In the genomic region with DNA sequence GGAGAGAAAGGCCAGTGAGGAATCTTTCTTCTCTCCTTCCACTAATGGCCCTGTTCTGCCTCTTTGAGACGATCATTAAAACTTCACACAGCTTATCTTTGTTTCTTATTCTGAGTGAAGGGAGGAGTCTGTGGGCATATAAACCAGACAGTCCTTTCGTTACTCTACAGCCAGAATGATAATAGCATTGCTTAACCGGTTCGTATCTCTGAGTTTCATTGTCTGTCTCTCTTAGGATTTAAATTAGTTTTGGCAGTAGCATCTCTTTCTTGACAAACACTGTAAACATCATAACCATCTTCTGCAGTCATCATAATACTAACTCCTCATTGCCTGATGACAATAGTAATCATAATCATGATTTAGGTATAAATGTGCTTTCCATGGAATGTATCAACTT, we compare ENCODE assay signal across 3 cellular contexts.
TF ChIP-seq lines count a peak whose summit lies in the region.

No MANE protein-coding gene starts in this region.

TF ChIP-seq in A549, 52 proteins besides CTCF, POLR2A, EP300 and RAD21:
- TF ChIP-seq NFE2L2 (conservative IDR thresholded peaks at IDR 0.05; ENCODE audit: low read length), result no peak
- TF ChIP-seq HDAC2 (IDR thresholded peaks at IDR 0.05), result no peak
- TF ChIP-seq, protein P1, sequence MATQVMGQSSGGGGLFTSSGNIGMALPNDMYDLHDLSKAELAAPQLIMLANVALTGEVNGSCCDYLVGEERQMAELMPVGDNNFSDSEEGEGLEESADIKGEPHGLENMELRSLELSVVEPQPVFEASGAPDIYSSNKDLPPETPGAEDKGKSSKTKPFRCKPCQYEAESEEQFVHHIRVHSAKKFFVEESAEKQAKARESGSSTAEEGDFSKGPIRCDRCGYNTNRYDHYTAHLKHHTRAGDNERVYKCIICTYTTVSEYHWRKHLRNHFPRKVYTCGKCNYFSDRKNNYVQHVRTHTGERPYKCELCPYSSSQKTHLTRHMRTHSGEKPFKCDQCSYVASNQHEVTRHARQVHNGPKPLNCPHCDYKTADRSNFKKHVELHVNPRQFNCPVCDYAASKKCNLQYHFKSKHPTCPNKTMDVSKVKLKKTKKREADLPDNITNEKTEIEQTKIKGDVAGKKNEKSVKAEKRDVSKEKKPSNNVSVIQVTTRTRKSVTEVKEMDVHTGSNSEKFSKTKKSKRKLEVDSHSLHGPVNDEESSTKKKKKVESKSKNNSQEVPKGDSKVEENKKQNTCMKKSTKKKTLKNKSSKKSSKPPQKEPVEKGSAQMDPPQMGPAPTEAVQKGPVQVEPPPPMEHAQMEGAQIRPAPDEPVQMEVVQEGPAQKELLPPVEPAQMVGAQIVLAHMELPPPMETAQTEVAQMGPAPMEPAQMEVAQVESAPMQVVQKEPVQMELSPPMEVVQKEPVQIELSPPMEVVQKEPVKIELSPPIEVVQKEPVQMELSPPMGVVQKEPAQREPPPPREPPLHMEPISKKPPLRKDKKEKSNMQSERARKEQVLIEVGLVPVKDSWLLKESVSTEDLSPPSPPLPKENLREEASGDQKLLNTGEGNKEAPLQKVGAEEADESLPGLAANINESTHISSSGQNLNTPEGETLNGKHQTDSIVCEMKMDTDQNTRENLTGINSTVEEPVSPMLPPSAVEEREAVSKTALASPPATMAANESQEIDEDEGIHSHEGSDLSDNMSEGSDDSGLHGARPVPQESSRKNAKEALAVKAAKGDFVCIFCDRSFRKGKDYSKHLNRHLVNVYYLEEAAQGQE (IDR thresholded peaks at IDR 0.05), result no peak
- no peak for TF ChIP-seq ZC3H11A (IDR thresholded peaks at IDR 0.05)
- TF ChIP-seq, protein P2, sequence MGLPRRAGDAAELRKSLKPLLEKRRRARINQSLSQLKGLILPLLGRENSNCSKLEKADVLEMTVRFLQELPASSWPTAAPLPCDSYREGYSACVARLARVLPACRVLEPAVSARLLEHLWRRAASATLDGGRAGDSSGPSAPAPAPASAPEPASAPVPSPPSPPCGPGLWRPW (IDR thresholded peaks at IDR 0.05), result no peak
- no peak for TF ChIP-seq FOXS1 (CRISPR knock-in tag; IDR thresholded peaks at IDR 0.05)
- TF ChIP-seq, protein P3, sequence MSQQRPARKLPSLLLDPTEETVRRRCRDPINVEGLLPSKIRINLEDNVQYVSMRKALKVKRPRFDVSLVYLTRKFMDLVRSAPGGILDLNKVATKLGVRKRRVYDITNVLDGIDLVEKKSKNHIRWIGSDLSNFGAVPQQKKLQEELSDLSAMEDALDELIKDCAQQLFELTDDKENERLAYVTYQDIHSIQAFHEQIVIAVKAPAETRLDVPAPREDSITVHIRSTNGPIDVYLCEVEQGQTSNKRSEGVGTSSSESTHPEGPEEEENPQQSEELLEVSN (IDR thresholded peaks at IDR 0.05; ENCODE audit: borderline replicate concordance, low read depth), result no peak
- no peak for TF ChIP-seq HOXB13 (CRISPR knock-in tag; IDR thresholded peaks at IDR 0.05; ENCODE audit: low read depth)
- TF ChIP-seq ZSCAN20 (CRISPR knock-in tag; IDR thresholded peaks at IDR 0.05), result no peak
- no peak for TF ChIP-seq EHF (CRISPR knock-in tag; IDR thresholded peaks at IDR 0.05)
- TF ChIP-seq CHD2 (IDR thresholded peaks at IDR 0.05; ENCODE audit: low read length, partially characterized antibody), result no peak
- no peak for TF ChIP-seq KDM5A (IDR thresholded peaks at IDR 0.05)
- no peak for TF ChIP-seq NR3C1 (IDR thresholded peaks at IDR 0.05)

TF ChIP-seq in IMR-90, 13 proteins besides CTCF, POLR2A, EP300 and RAD21:
- no peak for TF ChIP-seq MXI1 (IDR thresholded peaks at IDR 0.05; ENCODE audit: borderline replicate concordance, low read depth, low read length)
- TF ChIP-seq NFE2L2 (IDR thresholded peaks at IDR 0.05; ENCODE audit: low read depth, low read length), result no peak
- TF ChIP-seq CHD1 (IDR thresholded peaks at IDR 0.05; ENCODE audit: low read depth, low read length), result no peak
- TF ChIP-seq MAFK (IDR thresholded peaks at IDR 0.05; ENCODE audit: low read depth, low read length), result no peak
- no peak for TF ChIP-seq RFX5 (IDR thresholded peaks at IDR 0.05; ENCODE audit: low read depth, low read length)
- TF ChIP-seq RCOR1 (IDR thresholded peaks at IDR 0.05; ENCODE audit: insufficient replicate concordance, low read length), result no peak
- TF ChIP-seq CEBPB (IDR thresholded peaks at IDR 0.05; ENCODE audit: low read depth, low read length), result no peak
- TF ChIP-seq, protein P4, sequence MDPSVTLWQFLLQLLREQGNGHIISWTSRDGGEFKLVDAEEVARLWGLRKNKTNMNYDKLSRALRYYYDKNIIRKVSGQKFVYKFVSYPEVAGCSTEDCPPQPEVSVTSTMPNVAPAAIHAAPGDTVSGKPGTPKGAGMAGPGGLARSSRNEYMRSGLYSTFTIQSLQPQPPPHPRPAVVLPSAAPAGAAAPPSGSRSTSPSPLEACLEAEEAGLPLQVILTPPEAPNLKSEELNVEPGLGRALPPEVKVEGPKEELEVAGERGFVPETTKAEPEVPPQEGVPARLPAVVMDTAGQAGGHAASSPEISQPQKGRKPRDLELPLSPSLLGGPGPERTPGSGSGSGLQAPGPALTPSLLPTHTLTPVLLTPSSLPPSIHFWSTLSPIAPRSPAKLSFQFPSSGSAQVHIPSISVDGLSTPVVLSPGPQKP (IDR thresholded peaks at IDR 0.05; ENCODE audit: borderline replicate concordance, low read depth, low read length), result no peak
- no peak for TF ChIP-seq FOS (IDR thresholded peaks at IDR 0.05; ENCODE audit: low read depth, low read length)
- TF ChIP-seq MAZ (IDR thresholded peaks at IDR 0.05; ENCODE audit: borderline replicate concordance, low read depth, low read length), result no peak
- no peak for TF ChIP-seq BHLHE40 (IDR thresholded peaks at IDR 0.05; ENCODE audit: low read depth, low read length)
- TF ChIP-seq SMC3 (IDR thresholded peaks at IDR 0.05; ENCODE audit: low read depth, low read length), result no peak
- TF ChIP-seq, protein P5, sequence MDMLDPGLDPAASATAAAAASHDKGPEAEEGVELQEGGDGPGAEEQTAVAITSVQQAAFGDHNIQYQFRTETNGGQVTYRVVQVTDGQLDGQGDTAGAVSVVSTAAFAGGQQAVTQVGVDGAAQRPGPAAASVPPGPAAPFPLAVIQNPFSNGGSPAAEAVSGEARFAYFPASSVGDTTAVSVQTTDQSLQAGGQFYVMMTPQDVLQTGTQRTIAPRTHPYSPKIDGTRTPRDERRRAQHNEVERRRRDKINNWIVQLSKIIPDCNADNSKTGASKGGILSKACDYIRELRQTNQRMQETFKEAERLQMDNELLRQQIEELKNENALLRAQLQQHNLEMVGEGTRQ (IDR thresholded peaks at IDR 0.05; ENCODE audit: low read depth, low read length), result no peak
TF ChIP-seq in IMR-90: peak in this region for 0.

TF ChIP-seq in K562, 482 proteins besides CTCF, POLR2A, EP300 and RAD21:
- TF ChIP-seq HLTF (IDR thresholded peaks at IDR 0.05) (no peak), CSDE1 (IDR thresholded peaks at IDR 0.05) (no peak), CEBPB (tag; IDR thresholded peaks at IDR 0.05) (peak; percentile 63; the same call in 1 of the 2 replicates), HMG20B (CRISPR knock-in tag; IDR thresholded peaks at IDR 0.05) (no peak), SRSF9 (IDR thresholded peaks at IDR 0.05; ENCODE audit: borderline replicate concordance, low read depth, low read length) (no peak), FOXK2 (conservative IDR thresholded peaks at IDR 0.05 in 1 of 2, IDR thresholded peaks at IDR 0.05 in 1 of 2; ENCODE audit: low read depth in 2 of 2) (0 out of 4 replicates have a peak, but pooled peaks of 1 of the 2 experiments have one; percentile 24), RFX5 (IDR thresholded peaks at IDR 0.05; ENCODE audit: low read depth, low read length) (no peak), CBX8 (IDR thresholded peaks at IDR 0.05; ENCODE audit: borderline replicate concordance, extremely low read depth, low read depth, low read length, poor library complexity, severe bottlenecking) (no peak), BDP1 (IDR thresholded peaks at IDR 0.05; ENCODE audit: insufficient read depth, insufficient read length) (no peak), RBM14 (IDR thresholded peaks at IDR 0.05; ENCODE audit: borderline replicate concordance, insufficient read depth, low read depth, low read length) (no peak), CEBPG (CRISPR knock-in tag; IDR thresholded peaks at IDR 0.05) (no peak), CEBPG (tag; conservative IDR thresholded peaks at IDR 0.05 in 1 of 2, IDR thresholded peaks at IDR 0.05 in 1 of 2) (peak in 1 of 2 experiments; percentile 62; a peak in 2 of 4 replicates), PURB (CRISPR knock-in tag; IDR thresholded peaks at IDR 0.05; ENCODE audit: low read depth) (no peak)
- TF ChIP-seq, protein P6, sequence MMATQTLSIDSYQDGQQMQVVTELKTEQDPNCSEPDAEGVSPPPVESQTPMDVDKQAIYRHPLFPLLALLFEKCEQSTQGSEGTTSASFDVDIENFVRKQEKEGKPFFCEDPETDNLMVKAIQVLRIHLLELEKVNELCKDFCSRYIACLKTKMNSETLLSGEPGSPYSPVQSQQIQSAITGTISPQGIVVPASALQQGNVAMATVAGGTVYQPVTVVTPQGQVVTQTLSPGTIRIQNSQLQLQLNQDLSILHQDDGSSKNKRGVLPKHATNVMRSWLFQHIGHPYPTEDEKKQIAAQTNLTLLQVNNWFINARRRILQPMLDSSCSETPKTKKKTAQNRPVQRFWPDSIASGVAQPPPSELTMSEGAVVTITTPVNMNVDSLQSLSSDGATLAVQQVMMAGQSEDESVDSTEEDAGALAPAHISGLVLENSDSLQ (IDR thresholded peaks at IDR 0.05), result peak; percentile 4; the same call in 1 of the 2 replicates
- TF ChIP-seq, protein P7, sequence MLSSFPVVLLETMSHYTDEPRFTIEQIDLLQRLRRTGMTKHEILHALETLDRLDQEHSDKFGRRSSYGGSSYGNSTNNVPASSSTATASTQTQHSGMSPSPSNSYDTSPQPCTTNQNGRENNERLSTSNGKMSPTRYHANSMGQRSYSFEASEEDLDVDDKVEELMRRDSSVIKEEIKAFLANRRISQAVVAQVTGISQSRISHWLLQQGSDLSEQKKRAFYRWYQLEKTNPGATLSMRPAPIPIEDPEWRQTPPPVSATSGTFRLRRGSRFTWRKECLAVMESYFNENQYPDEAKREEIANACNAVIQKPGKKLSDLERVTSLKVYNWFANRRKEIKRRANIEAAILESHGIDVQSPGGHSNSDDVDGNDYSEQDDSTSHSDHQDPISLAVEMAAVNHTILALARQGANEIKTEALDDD (IDR thresholded peaks at IDR 0.05), result peak; percentile 62; the same call in 1 of the 2 replicates
- TF ChIP-seq, protein P8, sequence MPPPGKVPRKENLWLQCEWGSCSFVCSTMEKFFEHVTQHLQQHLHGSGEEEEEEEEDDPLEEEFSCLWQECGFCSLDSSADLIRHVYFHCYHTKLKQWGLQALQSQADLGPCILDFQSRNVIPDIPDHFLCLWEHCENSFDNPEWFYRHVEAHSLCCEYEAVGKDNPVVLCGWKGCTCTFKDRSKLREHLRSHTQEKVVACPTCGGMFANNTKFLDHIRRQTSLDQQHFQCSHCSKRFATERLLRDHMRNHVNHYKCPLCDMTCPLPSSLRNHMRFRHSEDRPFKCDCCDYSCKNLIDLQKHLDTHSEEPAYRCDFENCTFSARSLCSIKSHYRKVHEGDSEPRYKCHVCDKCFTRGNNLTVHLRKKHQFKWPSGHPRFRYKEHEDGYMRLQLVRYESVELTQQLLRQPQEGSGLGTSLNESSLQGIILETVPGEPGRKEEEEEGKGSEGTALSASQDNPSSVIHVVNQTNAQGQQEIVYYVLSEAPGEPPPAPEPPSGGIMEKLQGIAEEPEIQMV (tag; conservative IDR thresholded peaks at IDR 0.05; ENCODE audit: low read depth), result no peak
- TF ChIP-seq, protein P5 (CRISPR knock-in tag; IDR thresholded peaks at IDR 0.05), result no peak
